ENCODE assay signal across 8 cellular contexts in the genomic region with DNA sequence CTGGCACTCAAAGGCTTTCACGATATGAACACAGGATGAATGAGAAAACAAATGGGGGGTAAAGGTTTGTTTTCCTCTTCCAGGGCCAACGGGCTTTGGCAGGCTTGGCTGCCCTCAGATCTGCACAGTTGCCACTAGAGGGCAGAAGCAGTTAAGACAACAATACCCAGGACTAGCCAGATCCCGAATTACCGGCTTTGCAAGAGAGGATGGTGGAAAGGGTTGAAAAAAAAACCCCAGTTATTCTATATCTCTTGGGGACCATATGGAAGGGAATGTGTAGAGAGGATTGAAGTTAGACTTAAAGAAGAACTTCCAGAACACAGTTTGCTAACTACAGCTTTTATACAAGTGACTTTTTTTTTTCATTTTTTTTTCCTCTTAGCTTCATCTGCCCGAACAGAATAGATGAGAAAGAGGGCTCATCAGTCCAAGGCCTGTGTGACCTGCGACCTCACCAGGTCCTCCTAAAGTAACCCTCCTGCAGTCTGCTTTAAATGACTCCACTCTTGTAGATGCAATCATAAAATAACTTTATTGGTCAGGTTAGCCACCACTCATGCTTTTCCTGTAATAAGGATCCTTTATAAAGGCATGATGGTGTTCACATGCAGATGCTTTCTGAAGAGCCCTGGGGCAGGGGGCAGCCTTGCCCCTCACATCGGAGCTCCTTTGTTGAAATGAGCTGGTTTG. TPM values are rescaled to one million over a fixed set of nuclear protein-coding genes. Genes with fewer than 3 reads are reported as not detected.
DNase-seq lines count a peak whose midpoint lies in the region; ATAC-seq and TF ChIP-seq lines count a peak whose summit lies in the region.

No MANE protein-coding gene starts in this region.

- DNase-seq in 8988T (peak; percentile 73), NCI-H1092 treated with DMSO at 0.1 percent for 48 hours (lab: John Stamatoyannopoulos, UW) (peak; percentile 91), SJSA1 (ENCODE audit: low read depth in 1 of 2, low spot score in 2 of 2) (peak; percentile 65 to 73), globus pallidus (ENCODE audit: low spot score) (peak; percentile 89), omental fat pad (ENCODE audit: low spot score) (no peak)
- peak; percentile 53 for DNase-seq in activated naive CD4-positive, alpha-beta T cell treated with anti-CD3 and anti-CD28 coated beads, Interleukin-2, amount 50 U/mL, for 16 hours

- ATAC-seq in GM18861 (IDR thresholded peaks at IDR 0.05; ENCODE audit: unreplicated experiment) (peak; percentile 49), omental fat pad (ENCODE audit: low FRiP score) (peak; percentile 72), HG02870 (IDR thresholded peaks at IDR 0.05; ENCODE audit: unreplicated experiment) (no peak)

- no peak overlapping the region for H3K4me3 ChIP-seq in SJSA1

- no peak overlapping the region for H3K27ac ChIP-seq in SJSA1

- peak in 2 of 3 donors; percentile 44 to 77 for TF ChIP-seq CTCF in omental fat pad (IDR thresholded peaks at IDR 0.05)

- H3K9me3 ChIP-seq in SJSA1 (replicated peaks): no peaks in the 10 kb centered on the region

- peaks cover 10% of the 10 kb centered on the region; the same call in 1 of the 2 replicates for H3K27me3 ChIP-seq in SJSA1 (replicated peaks)

- H3K4me1 ChIP-seq in SJSA1 (replicated peaks): 0 out of 2 replicates have a peak, but pooled peaks cover 4% of the 10 kb centered on the region

- no peaks in the 10 kb centered on the region for H3K36me3 ChIP-seq in SJSA1

RNA-seq across cellular contexts. Expression of gene FMOD, which starts 10.7 kb away (rescaled TPM):
- 0.66 and 0.87 TPM in 2 replicates for total RNA-seq in SJSA1 (2014; rRNA removed; shearing (Covaris generic))
- 100 to 1,000 TPM in 2 of 4 donors, 10 to 100 TPM in 2; 50.6 to 179 (median 90.4) TPM for total RNA-seq in omental fat pad

RNA-seq across cellular contexts. Expression of gene BTG2, which starts 34.9 kb away (rescaled TPM):
- total RNA-seq in SJSA1 (2014; rRNA removed; shearing (Covaris generic)): 4.0 and 6.6 TPM in 2 replicates
- total RNA-seq in omental fat pad: 100 to 1,000 TPM in 3 of 4 donors, 10 to 100 TPM in 1; 76.3 to 654 (median 238) TPM

Comparison
In these comparisons a context has a peak if more than half of its experiments do, and no peak if none do; other contexts are left out.
1. RNA of gene FMOD, which starts 10.7 kb away (total RNA-seq): 50.6 to 179 TPM in omental fat pad; 0.66 to 0.87 TPM in SJSA1; every median in the first group is over 10 times any median in the second.
2. RNA of gene BTG2, which starts 34.9 kb away (total RNA-seq): 76.3 to 654 TPM in omental fat pad; 4.0 to 6.6 TPM in SJSA1; every median in the first group is over 10 times any median in the second.